24 cellular contexts compared by ENCODE assay signal in genomic region chr16:53580038-53580802, GRCh38.
"Had no signal": no experiment of that assay in that cellular context is flagged by ENCODE, and none has a peak within 500 bp of the region (broad histone marks: within the 10 kb centered on the region; RNA-seq: fewer than 3 reads in every experiment).

No MANE protein-coding gene starts in this region.

- ATAC-seq: left ventricle myocardium superior, lower lobe of right lung, mucosa of descending colon, sciatic nerve had no signal

- H3K27ac ChIP-seq: coronary artery, esophagus squamous epithelium, lower lobe of right lung, ovary, stomach, thyroid gland had no signal

- H3K4me1 ChIP-seq: esophagus squamous epithelium, lower lobe of right lung, stomach, thyroid gland had no signal

- H3K4me3 Mint-ChIP-seq: mesothelial cell of epicardium; naive B cell; natural killer cell treated with Interleukin-12 subunit alpha and Interleukin-12 subunit beta and Interleukin-15 and Interleukin-18, amount 100 ng/mL, for 72 hours; neural crest cell had no signal

- H3K27me3 ChIP-seq: esophagus squamous epithelium, ovary, stomach, thyroid gland had no signal

- H3K27ac Mint-ChIP-seq: mesothelial cell of epicardium; naive B cell; natural killer cell treated with Interleukin-12 subunit alpha and Interleukin-12 subunit beta and Interleukin-15 and Interleukin-18, amount 100 ng/mL, for 72 hours had no signal

- H3K36me3 ChIP-seq: esophagus squamous epithelium, lower lobe of right lung, ovary, stomach, thyroid gland had no signal

- DNase-seq: dermis blood vessel endothelial cell; effector memory CD4-positive, alpha-beta T cell; erythroblast; esophagus squamous epithelium; left ventricle myocardium superior; lower lobe of right lung; mucosa of descending colon; naive B cell; ovary; posterior cingulate gyrus; stimulated activated CD4-positive, alpha-beta T cell treated with anti-CD3 and anti-CD28 coated beads, Interleukin-12 subunit alpha, Interleukin-12 subunit beta, amount 100 ng/mL, for 4 hours; stimulated activated CD4-positive, alpha-beta T cell treated with anti-CD3 and anti-CD28 coated beads, Interleukin-1b, Interleukin-23, amount 100 ng/mL, for 48 hours; stimulated activated CD4-positive, alpha-beta T cell treated with anti-CD3 and anti-CD28 coated beads, Interleukin-4, amount 100 ng/mL, for 1 hour; stimulated activated CD8-positive, alpha-beta memory T cell treated with anti-CD3 and anti-CD28 coated beads, Interleukin-4, amount 100 ng/mL, for 48 hours; stimulated activated naive CD4-positive, alpha-beta T cell treated with Interleukin-2 at 50 U/mL for 16 hours; stomach; thyroid gland; trophoblast cell had no signal

- H3K9me3 ChIP-seq: esophagus squamous epithelium, lower lobe of right lung, mucosa of descending colon, ovary, stomach, thyroid gland had no signal

- H3K36me3 Mint-ChIP-seq: mesothelial cell of epicardium; naive B cell; natural killer cell treated with Interleukin-12 subunit alpha and Interleukin-12 subunit beta and Interleukin-15 and Interleukin-18, amount 100 ng/mL, for 72 hours had no signal

- H3K9me3 Mint-ChIP-seq: mesothelial cell of epicardium; naive B cell; natural killer cell treated with Interleukin-12 subunit alpha and Interleukin-12 subunit beta and Interleukin-15 and Interleukin-18, amount 100 ng/mL, for 72 hours had no signal

- H3K4me3 ChIP-seq: coronary artery, esophagus squamous epithelium, lower lobe of right lung, mucosa of descending colon, ovary, smooth muscle cell, stomach, thyroid gland had no signal

- H3K27me3 Mint-ChIP-seq: natural killer cell treated with Interleukin-12 subunit alpha and Interleukin-12 subunit beta and Interleukin-15 and Interleukin-18, amount 100 ng/mL, for 72 hours had no signal

- H3K4me2 ChIP-seq: smooth muscle cell had no signal

- H3K4me1 Mint-ChIP-seq: mesothelial cell of epicardium, naive B cell, neural crest cell had no signal
